In genomic region chr12:64672925-64673409, GRCh38 we compare ENCODE assay signal across 8 cellular contexts.
A peak's percentile ranks its signal among the peaks of the same experiment; 100 is the strongest.
DNase-seq lines count a peak whose midpoint lies in the region; ATAC-seq and TF ChIP-seq lines count a peak whose summit lies in the region.

No MANE protein-coding gene starts in this region.

- TF ChIP-seq CTCF in adrenal gland (IDR thresholded peaks at IDR 0.05) (no peak), lower lobe of right lung (IDR thresholded peaks at IDR 0.05) (no peak)

- intact Hi-C loops in adrenal gland (cut with DNase I) (loop anchor here (10.0 kb wide), 1 partner anchor 58 kb away; the partner anchor contains the start of gene RASSF3 (in 2 of the 2)), lower lobe of right lung (cut with DNase I) (no loop called here)

- H3K27ac ChIP-seq in adrenal gland: peak overlapping the region in 4 of 5 donors; percentile 7 to 88 (median 62)
- H3K27ac ChIP-seq in lower lobe of right lung: peak overlapping the region; percentile 78

- H3K4me1 ChIP-seq in adrenal gland (replicated peaks in 1 of 2) (peaks cover 64 to 85% of the 10 kb centered on the region in 2 donors), lower lobe of right lung (peaks cover 99% of the 10 kb centered on the region)

- DNase-seq in NCI-H524 (lab: John Stamatoyannopoulos, UW) (peak; percentile 28 to 54), NCI-H524 treated with DMSO at 0.1 percent for 48 hours (lab: John Stamatoyannopoulos, UW) (no peak), NCI-H748 (lab: John Stamatoyannopoulos, UW; ENCODE audit: unreplicated experiment) (peak; percentile 88), adrenal gland (peak; percentile 47 to 84 (median 70)), lower lobe of right lung (peak; percentile 55), retina (no peak)

- TF ChIP-seq POLR2A in adrenal gland (IDR thresholded peaks at IDR 0.05): no peak

- H3K36me3 ChIP-seq in adrenal gland (replicated peaks in 1 of 2) (no peaks in the 10 kb centered on the region), lower lobe of right lung (no peaks in the 10 kb centered on the region)

- H3K27me3 ChIP-seq in adrenal gland (no peaks in the 10 kb centered on the region), lower lobe of right lung (ENCODE audit: low read depth) (no peaks in the 10 kb centered on the region)

- H3K9me3 ChIP-seq in adrenal gland (replicated peaks in 1 of 3): no peaks in the 10 kb centered on the region
- no peaks in the 10 kb centered on the region for H3K9me3 ChIP-seq in lower lobe of right lung

- WGBS in adrenal gland, 4 donors: 8 to 13% (median 10%) methylated on average over 8 of the region's 8 CpGs

- H3K4me3 ChIP-seq in adrenal gland (no peak overlapping the region), lower lobe of right lung (no peak overlapping the region)

- no peak for ATAC-seq in lower lobe of right lung
- no peak for ATAC-seq in GM19455 (IDR thresholded peaks at IDR 0.05; ENCODE audit: unreplicated experiment)
- no peak for ATAC-seq in HG03025 (IDR thresholded peaks at IDR 0.05; ENCODE audit: low FRiP score, unreplicated experiment)

Comparison
In these comparisons a context has a peak if more than half of its experiments do, and no peak if none do; other contexts are left out.
1. DNase-seq: peak in NCI-H524 (2 of 2), NCI-H748 (single experiment), adrenal gland (7 of 7) and lower lobe of right lung (single experiment); none in NCI-H524 treated with DMSO at 0.1 percent for 48 hours (single experiment) and retina (single experiment).